In the genomic region with DNA sequence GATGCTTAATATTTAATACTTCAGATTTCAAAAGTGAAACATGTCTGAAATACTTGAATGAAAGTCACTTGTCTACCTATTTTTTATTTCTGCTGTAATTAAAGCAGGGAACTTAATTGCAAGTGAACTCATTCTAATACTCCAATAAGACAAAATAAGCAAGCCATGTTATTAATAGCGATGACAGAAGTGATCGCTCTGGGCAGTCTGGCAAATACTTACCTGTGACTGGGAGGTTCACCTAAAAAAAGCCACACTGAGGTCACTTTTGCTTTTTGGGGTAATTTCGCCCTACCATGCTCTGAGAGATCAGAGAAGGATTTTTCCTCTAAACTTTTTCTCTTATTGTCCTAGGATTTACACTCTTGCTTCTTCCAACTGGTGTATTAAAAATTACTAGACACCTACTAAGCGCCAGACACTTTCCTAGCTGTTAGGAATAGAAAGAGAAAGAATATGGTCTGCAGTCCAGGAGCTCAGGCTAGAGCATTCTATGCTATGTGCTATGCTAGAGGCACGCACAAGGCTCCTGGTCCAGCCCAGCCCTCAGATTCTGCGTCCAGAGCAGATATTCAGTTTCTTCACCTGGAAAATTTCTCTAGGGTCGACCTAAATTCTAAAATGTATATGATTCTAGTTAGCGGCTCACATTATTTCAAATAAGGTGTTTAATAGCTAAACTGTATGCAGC, we compare ENCODE assay signal across 1 cellular context.
TF ChIP-seq lines count a peak whose summit lies in the region.

No MANE protein-coding gene starts in this region.

TF ChIP-seq in K562, 482 proteins besides CTCF, POLR2A, EP300 and RAD21 (continued from another document):
- no peak for TF ChIP-seq NUFIP1 (IDR thresholded peaks at IDR 0.05; ENCODE audit: partially characterized antibody)
- no peak for TF ChIP-seq ZNF408 (CRISPR knock-in tag; IDR thresholded peaks at IDR 0.05; ENCODE audit: low read depth)
- TF ChIP-seq CEBPB (tag; IDR thresholded peaks at IDR 0.05): no peak
- no peak for TF ChIP-seq ZNF551 (CRISPR knock-in tag; IDR thresholded peaks at IDR 0.05)
- TF ChIP-seq SNRNP70 (optimal IDR thresholded peaks at IDR 0.05; ENCODE audit: low read depth, low read length): no peak
